Comparison of ENCODE assay signal across 11 cellular contexts in genomic region chr1:41500378-41500777, GRCh38. TPM values are rescaled to one million over a fixed set of nuclear protein-coding genes. Genes with fewer than 3 reads are reported as not detected.
DNase-seq lines count a peak whose midpoint lies in the region; ATAC-seq and TF ChIP-seq lines count a peak whose summit lies in the region.
"Had no signal": no experiment of that assay in that cellular context is flagged by ENCODE, and none has a peak within 500 bp of the region (broad histone marks: within the 10 kb centered on the region; RNA-seq: fewer than 3 reads in every experiment).

No MANE protein-coding gene starts in this region.

- no peaks in the 10 kb centered on the region for H3K79me2 ChIP-seq in mesendoderm (ENCODE audit: control insufficient read depth, insufficient read depth, low read length)

- H3K9ac ChIP-seq in mesendoderm (ENCODE audit: low read length), result no peak overlapping the region

- H3K27me3 ChIP-seq in mesendoderm (ENCODE audit: insufficient read depth, low read length, poor library complexity) (no peaks in the 10 kb centered on the region), upper lobe of left lung (no peaks in the 10 kb centered on the region)

- no peak overlapping the region for H2BK15ac ChIP-seq in mesendoderm (replicated peaks; ENCODE audit: low read depth)

- H3K9me3 ChIP-seq in upper lobe of left lung, result no peaks in the 10 kb centered on the region

- no peak overlapping the region for H4K5ac ChIP-seq in mesendoderm (ENCODE audit: low read length)

- H4K8ac ChIP-seq in mesendoderm (ENCODE audit: low read depth, low read length), result no peak overlapping the region

- peak in 1 of 4 donors; percentile 62 for TF ChIP-seq EP300 in upper lobe of left lung (IDR thresholded peaks at IDR 0.05)

- no peak overlapping the region for H3K4me3 ChIP-seq in mesendoderm (ENCODE audit: low read length)
- no peak overlapping the region for H3K4me3 ChIP-seq in upper lobe of left lung

- POLR2A ChIA-PET in GM10248 (lab: Yijun Ruan, JAX), result no interaction called here

- peaks cover 10% of the 10 kb centered on the region for H3K4me1 ChIP-seq in mesendoderm (ENCODE audit: control insufficient read depth, low read depth, low read length)
- peaks cover 47 to 66% (median 52%) of the 10 kb centered on the region in 4 donors for H3K4me1 ChIP-seq in upper lobe of left lung

- peak in 1 of 4 donors; percentile 39 for TF ChIP-seq POLR2A in upper lobe of left lung (IDR thresholded peaks at IDR 0.05)

- no peak overlapping the region for H3K4me2 ChIP-seq in mesendoderm (ENCODE audit: low read length)

- H3K4ac ChIP-seq in mesendoderm (ENCODE audit: low read depth, low read length), result peak overlapping the region; percentile 76

- DNase-seq in DMS 273 (lab: John Stamatoyannopoulos, UW; ENCODE audit: unreplicated experiment) (peak; percentile 39), DMS 273 treated with DMSO at 0.1 percent for 48 hours (lab: John Stamatoyannopoulos, UW) (no peak), cerebellum (ENCODE audit: low spot score) (peak; percentile 83), mesendoderm (no peak), upper lobe of left lung (peak; percentile 90 to 94), GM10248 (ENCODE audit: extremely low spot score) (no peak)
- DNase-seq: 8988T; activated CD8-positive, alpha-beta memory T cell treated with anti-CD3 and anti-CD28 coated beads, Interleukin-2, amount 50 U/mL, for 48 hours; hippocampal formation had no signal

- H2AK5ac ChIP-seq in mesendoderm (ENCODE audit: low read length), result peak overlapping the region; percentile 91

- H3K27ac ChIP-seq in mesendoderm (ENCODE audit: low read depth, low read length) (peak overlapping the region; percentile 41), upper lobe of left lung (peak overlapping the region; percentile 74 to 90 (median 88))

- peak overlapping the region; percentile 23 for H2BK120ac ChIP-seq in mesendoderm (ENCODE audit: low read depth, low read length)

- H2BK5ac ChIP-seq in mesendoderm (ENCODE audit: low read length), result peak overlapping the region; percentile 90

- ATAC-seq in upper lobe of left lung (ENCODE audit: low FRiP score in 2 of 2) (peak; percentile 30 to 83), HG03432 (IDR thresholded peaks at IDR 0.05; ENCODE audit: unreplicated experiment) (no peak), GM21786 (IDR thresholded peaks at IDR 0.05; ENCODE audit: unreplicated experiment) (no peak)

- H3K79me1 ChIP-seq in mesendoderm (ENCODE audit: low read length), result no peaks in the 10 kb centered on the region

- peak overlapping the region; percentile 57 for H3K56ac ChIP-seq in mesendoderm (ENCODE audit: low read length)

- H3K18ac ChIP-seq in mesendoderm (ENCODE audit: low read length), result peak overlapping the region; percentile 62

- no CpG with 5 or more reads among the region's 10 CpGs for WGBS in mesendoderm (ENCODE audit: extremely low coverage, insufficient coverage, low lambda C conversion rate)
- 63 to 73% methylated on average over 9 to 10 of the region's 10 CpGs for WGBS in upper lobe of left lung, 2 donors

- H3K23ac ChIP-seq in mesendoderm (ENCODE audit: low read length), result no peak overlapping the region

- no peak for TF ChIP-seq CTCF in upper lobe of left lung (IDR thresholded peaks at IDR 0.05)
- TF ChIP-seq CTCF in GM10248 (IDR thresholded peaks at IDR 0.05; ENCODE audit: control extremely low read depth, extremely low read depth, low read depth, missing control alignments), result no peak

- H3K36me3 ChIP-seq in mesendoderm (ENCODE audit: control insufficient read depth, insufficient read depth, low read length) (no peaks in the 10 kb centered on the region), upper lobe of left lung (no peaks in the 10 kb centered on the region)

- CTCF ChIA-PET in GM10248 (lab: Yijun Ruan, JAX), result interaction anchor here (1.6 to 10.2 kb wide), 2 partner anchors 11 to 16 kb away, joined by 3 to 77 read pairs; no protein-coding TSS in a partner anchor

RNA-seq across cellular contexts. Expression of gene EDN2, which starts 15.9 kb away (rescaled TPM):
- total RNA-seq in cerebellum (not detected), upper lobe of left lung (1 to 10 TPM in 1 of 6 donors, under 1 TPM in 2, not detected in 3; 0.49 to 4.0 (median 0.77) TPM)
- polyA plus RNA-seq in mesendoderm (2013, experiment 1 of 2), result 0.48 TPM
- 0.48 TPM for polyA plus RNA-seq in mesendoderm (2013, experiment 2 of 2)

Comparison
In these comparisons a context has a peak if more than half of its experiments do, and no peak if none do; other contexts are left out.
1. DNase-seq: peak in DMS 273 (single experiment), cerebellum (single experiment) and upper lobe of left lung (2 of 2); none in DMS 273 treated with DMSO at 0.1 percent for 48 hours (single experiment), mesendoderm (single experiment) and GM10248 (single experiment).
2. ATAC-seq: peak in upper lobe of left lung (2 of 2); none in HG03432 (single experiment) and GM21786 (single experiment).